ENCODE assay signal across 1 cellular context in genomic region chr12:116319316-116319715, GRCh38.
TF ChIP-seq lines count a peak whose summit lies in the region.

No MANE protein-coding gene starts in this region.

TF ChIP-seq in GM23338, 12 proteins besides CTCF, POLR2A, EP300 and RAD21 (continued from another document):
- TF ChIP-seq REST (IDR thresholded peaks at IDR 0.05; ENCODE audit: unreplicated experiment) (no peak), STAT1 (IDR thresholded peaks at IDR 0.05; ENCODE audit: unreplicated experiment) (no peak), ETS1 (IDR thresholded peaks at IDR 0.05) (no peak)
TF ChIP-seq in GM23338: peak in this region for 0.
